17 cellular contexts compared by ENCODE assay signal in genomic region chr6:157014871-157015270, GRCh38.
"Had no signal": no experiment of that assay in that cellular context is flagged by ENCODE, and none has a peak within 500 bp of the region (broad histone marks: within the 10 kb centered on the region; RNA-seq: fewer than 3 reads in every experiment).

No MANE protein-coding gene starts in this region.

- ATAC-seq: activated CD8-positive, alpha-beta T cell treated with anti-CD3 and anti-CD28 coated beads, Interleukin-2, amount 10 ng/mL, durations not matched to agents 7 days and 5 days; activated T-cell treated with anti-CD3 and anti-CD28 coated beads, Interleukin-2, amount 50 U/mL, for 4 hours; left cardiac atrium had no signal

- DNase-seq: activated CD8-positive, alpha-beta T cell treated with anti-CD3 and anti-CD28 coated beads, Interleukin-2, amount 10 ng/mL, durations not matched to agents 7 days and 5 days; activated effector memory CD4-positive, alpha-beta T cell treated with Interleukin-2 at 50 U/mL for 16 hours; activated naive CD4-positive, alpha-beta T cell treated with anti-CD3 and anti-CD28 coated beads, Interleukin-2, amount 50 U/mL, for 16 hours; activated T-cell treated with anti-CD3 and anti-CD28 coated beads, Interleukin-2, amount 50 U/mL, for 4 hours; effector CD8-positive, alpha-beta T cell; left cardiac atrium; stimulated activated CD4-positive, alpha-beta T cell treated with anti-CD3 and anti-CD28 coated beads, Interleukin-1b, Interleukin-23, amount 100 ng/mL, for 48 hours; stimulated activated CD8-positive, alpha-beta memory T cell treated with anti-CD3 and anti-CD28 coated beads, Interleukin-4, amount 100 ng/mL, for 48 hours; stimulated activated naive CD4-positive, alpha-beta T cell treated with Interleukin-2 at 50 U/mL for 16 hours; T1000; thyroid gland had no signal

- H3K36me3 ChIP-seq: esophagus muscularis mucosa, thyroid gland had no signal

- H3K9me3 ChIP-seq: esophagus muscularis mucosa, thyroid gland had no signal

- H3K4me3 Mint-ChIP-seq: activated CD4-positive, alpha-beta T cell treated with anti-CD3 and anti-CD28 coated beads, Interleukin-2, amount 10 ng/mL, durations not matched to agents 24 days and 14 days; activated CD8-positive, alpha-beta T cell treated with anti-CD3 and anti-CD28 coated beads, Interleukin-2, amount 10 ng/mL, durations not matched to agents 7 days and 5 days; activated T-cell treated with anti-CD3 and anti-CD28 coated beads, Interleukin-2, amount 50 U/mL, for 4 hours; dendritic cell treated with granulocyte-macrophage colony-stimulating factor and Interleukin-4, amounts not matched to agents 40 ng/mL and 50 ng/mL, for 4 days; neural crest cell had no signal

- H3K9me3 Mint-ChIP-seq: activated CD4-positive, alpha-beta T cell treated with anti-CD3 and anti-CD28 coated beads, Interleukin-2, amount 10 ng/mL, durations not matched to agents 24 days and 14 days; activated T-cell treated with anti-CD3 and anti-CD28 coated beads, Interleukin-2, amount 50 U/mL, for 4 hours; dendritic cell treated with granulocyte-macrophage colony-stimulating factor and Interleukin-4, amounts not matched to agents 40 ng/mL and 50 ng/mL, for 4 days had no signal

- H3K4me3 ChIP-seq: esophagus muscularis mucosa, lung, thyroid gland had no signal

- H3K27me3 ChIP-seq: esophagus muscularis mucosa, thyroid gland had no signal

- H3K27ac Mint-ChIP-seq: activated CD4-positive, alpha-beta T cell treated with anti-CD3 and anti-CD28 coated beads, Interleukin-2, amount 10 ng/mL, durations not matched to agents 24 days and 14 days; activated CD8-positive, alpha-beta T cell treated with anti-CD3 and anti-CD28 coated beads, Interleukin-2, amount 10 ng/mL, durations not matched to agents 7 days and 5 days; dendritic cell treated with granulocyte-macrophage colony-stimulating factor and Interleukin-4, amounts not matched to agents 40 ng/mL and 50 ng/mL, for 4 days had no signal

- H3K27me3 Mint-ChIP-seq: activated CD4-positive, alpha-beta T cell treated with anti-CD3 and anti-CD28 coated beads, Interleukin-2, amount 10 ng/mL, durations not matched to agents 24 days and 14 days; dendritic cell treated with granulocyte-macrophage colony-stimulating factor and Interleukin-4, amounts not matched to agents 40 ng/mL and 50 ng/mL, for 4 days; progenitor cell of endocrine pancreas had no signal

- H3K27ac ChIP-seq: esophagus muscularis mucosa, thyroid gland had no signal
